Comparison of ENCODE assay signal across 9 cellular contexts in the genomic region with DNA sequence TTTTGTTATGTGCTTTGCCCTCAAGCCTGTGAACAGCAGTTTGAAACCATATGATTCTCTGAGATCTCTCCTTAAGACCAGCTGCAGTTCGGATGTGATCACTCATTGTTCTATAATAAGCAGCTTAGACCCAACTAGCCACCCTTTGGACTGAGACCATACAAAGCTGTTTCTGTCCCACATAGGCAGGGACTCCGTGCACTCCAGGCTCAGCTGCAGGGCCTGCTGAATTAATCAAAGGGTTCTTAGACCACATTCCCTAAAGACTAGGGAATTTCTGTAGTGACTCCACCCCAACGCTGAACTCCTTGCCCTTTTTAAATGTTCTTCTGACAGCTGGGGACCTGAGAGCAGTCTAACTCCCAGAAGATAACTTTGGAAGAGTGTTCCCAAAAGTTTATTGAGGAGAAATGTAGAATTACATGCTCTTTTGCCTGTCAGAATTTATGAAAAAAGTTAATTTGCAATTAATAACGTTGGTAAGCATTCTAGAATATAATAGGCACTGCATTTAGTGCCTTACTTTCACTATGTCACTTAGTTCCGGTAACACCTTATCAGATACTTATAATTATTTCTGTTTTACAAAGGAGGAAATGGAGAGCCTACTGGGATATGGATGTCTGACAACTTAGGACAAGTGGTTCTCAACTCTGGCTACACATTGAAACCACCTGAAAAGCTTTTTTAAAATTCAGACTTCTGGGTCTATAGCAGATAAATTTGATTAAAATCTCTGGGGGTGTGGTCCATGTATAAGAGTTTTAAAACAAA. TPM values are rescaled to one million over a fixed set of nuclear protein-coding genes. Genes with fewer than 3 reads are reported as not detected.
DNase-seq lines count a peak whose midpoint lies in the region; ATAC-seq and TF ChIP-seq lines count a peak whose summit lies in the region.
"Had no signal": no experiment of that assay in that cellular context is flagged by ENCODE, and none has a peak within 500 bp of the region (broad histone marks: within the 10 kb centered on the region; RNA-seq: fewer than 3 reads in every experiment).

No MANE protein-coding gene starts in this region.

- no peak for TF ChIP-seq POLR2A in esophagus muscularis mucosa (IDR thresholded peaks at IDR 0.05; ENCODE audit: low read depth)

- TF ChIP-seq CTCF in esophagus muscularis mucosa (IDR thresholded peaks at IDR 0.05) = no peak
- TF ChIP-seq CTCF in thoracic aorta (IDR thresholded peaks at IDR 0.05) = no peak

- intact Hi-C loops in esophagus muscularis mucosa (cut with DNase I) = no loop called here

- DNase-seq in NCI-H82 treated with DMSO at 0.1 percent for 48 hours (lab: John Stamatoyannopoulos, UW; ENCODE audit: unreplicated experiment) = peak; percentile 50
- DNase-seq in esophagus muscularis mucosa (ENCODE audit: extremely low spot score) = no peak
- no peak for DNase-seq in thoracic aorta (ENCODE audit: low spot score)
- no peak for DNase-seq in SKM-1 treated with dmso at 0.1 percent for 144 hours (lab: John Stamatoyannopoulos, UW; ENCODE audit: unreplicated experiment)
- no peak for DNase-seq in NCI-H524 treated with DMSO at 0.1 percent for 48 hours (lab: John Stamatoyannopoulos, UW)
- DNase-seq: NCI-H446 had no signal

- WGBS in esophagus muscularis mucosa = 60% methylated on average over 5 of the region's 5 CpGs
- WGBS in mesodermal cell (ENCODE audit: insufficient coverage in 2 of 2), 2 experiments = 61 to 80% methylated on average over 2 of the region's 5 CpGs

- no peak for TF ChIP-seq EP300 in esophagus muscularis mucosa (IDR thresholded peaks at IDR 0.05)

- ATAC-seq in thoracic aorta (ENCODE audit: insufficient number of reproducible peaks, low FRiP score, low read depth) = no peak
- ATAC-seq in GM21737 (IDR thresholded peaks at IDR 0.05; ENCODE audit: unreplicated experiment) = no peak

- peak overlapping the region in 3 of 4 donors; percentile 0 to 19 (median 8) for H3K4me3 ChIP-seq in esophagus muscularis mucosa
- H3K4me3 ChIP-seq in mesodermal cell (ENCODE audit: extremely low read depth, insufficient read depth, low read length, poor library complexity, severe bottlenecking) = no peak overlapping the region
- peak overlapping the region; percentile 65 for H3K4me3 ChIP-seq in thoracic aorta

- H3K4me1 ChIP-seq in esophagus muscularis mucosa (peaks cover 5 to 52% (median 39%) of the 10 kb centered on the region in 4 donors), mesodermal cell (ENCODE audit: control insufficient read depth, insufficient read depth, low read length, poor library complexity, severe bottlenecking) (peaks cover 3% of the 10 kb centered on the region), thoracic aorta (ENCODE audit: control insufficient read depth in 1 of 2, low read depth in 2 of 2) (peaks cover 18 to 37% of the 10 kb centered on the region in 2 donors)

- H3K9me3 ChIP-seq in esophagus muscularis mucosa = no peaks in the 10 kb centered on the region
- no peaks in the 10 kb centered on the region for H3K9me3 ChIP-seq in mesodermal cell (ENCODE audit: control insufficient read depth, low read length)
- H3K9me3 ChIP-seq in thoracic aorta = no peaks in the 10 kb centered on the region
- H3K9me3 ChIP-seq: neutrophil had no signal

- no peaks in the 10 kb centered on the region for H3K27me3 ChIP-seq in esophagus muscularis mucosa
- H3K27me3 ChIP-seq in thoracic aorta (replicated peaks; ENCODE audit: insufficient read depth) = no peaks in the 10 kb centered on the region
- H3K27me3 ChIP-seq: neutrophil had no signal

- H3K36me3 ChIP-seq in esophagus muscularis mucosa (no peaks in the 10 kb centered on the region), mesodermal cell (ENCODE audit: control insufficient read depth, insufficient read depth, low read length) (peaks cover 3% of the 10 kb centered on the region), thoracic aorta (no peaks in the 10 kb centered on the region)
- H3K36me3 ChIP-seq: neutrophil had no signal

- H3K27ac ChIP-seq in esophagus muscularis mucosa (replicated peaks in 1 of 4) (peak overlapping the region; percentile 4 to 37 (median 21)), mesodermal cell (ENCODE audit: low read depth, low read length, severe bottlenecking) (peak overlapping the region; percentile 19), thoracic aorta (peak overlapping the region; percentile 43 to 67)
- H3K27ac ChIP-seq: neutrophil had no signal

RNA-seq across cellular contexts. Expression of gene GULP1, which starts 42.3 kb away (rescaled TPM):
- total RNA-seq in esophagus muscularis mucosa (10 to 100 TPM; 27.1 to 49.0 (median 36.8) TPM), thoracic aorta (10 to 100 TPM; 64.0 to 80.9 TPM)
- polyA plus RNA-seq in mesodermal cell (2013, experiment 1 of 2) = 94.3 TPM
- polyA plus RNA-seq in mesodermal cell (2013, experiment 2 of 2) = 127 TPM
